Comparison of ENCODE assay signal across 9 cellular contexts in the genomic region with DNA sequence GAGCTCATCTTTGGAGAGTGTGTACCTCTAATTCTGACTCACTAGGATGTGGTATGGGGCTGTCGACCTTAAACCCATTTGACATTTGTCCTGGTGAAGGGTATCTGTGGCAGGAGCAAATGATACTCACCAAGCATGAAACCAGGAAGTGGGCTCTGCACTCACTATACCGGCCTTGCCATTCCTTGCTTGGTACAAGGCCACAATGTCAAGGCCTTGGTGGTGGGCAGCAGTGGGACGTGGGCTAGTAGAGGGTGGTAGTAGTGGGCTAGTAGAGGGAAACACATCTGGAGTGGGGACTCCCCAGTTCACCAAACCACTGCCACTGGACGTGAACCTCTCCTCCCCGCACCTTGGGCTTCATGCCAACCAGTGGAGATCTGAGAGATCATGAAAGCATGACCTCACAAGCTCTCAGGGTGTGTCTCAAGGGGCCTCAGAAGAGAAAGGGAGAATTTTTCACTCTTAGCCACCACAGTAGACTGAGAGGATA. TPM values are rescaled to one million over a fixed set of nuclear protein-coding genes. Genes with fewer than 3 reads are reported as not detected.
DNase-seq lines count a peak whose midpoint lies in the region; ATAC-seq, FAIRE-seq and TF ChIP-seq lines count a peak whose summit lies in the region.
"Had no signal": no experiment of that assay in that cellular context is flagged by ENCODE, and none has a peak within 500 bp of the region (broad histone marks: within the 10 kb centered on the region; RNA-seq: fewer than 3 reads in every experiment).

No MANE protein-coding gene starts in this region.

- no peak for TF ChIP-seq CTCF in PC-9 (conservative IDR thresholded peaks at IDR 0.05)

- H3K36me3 ChIP-seq in PC-9 (ENCODE audit: low read depth) = no peaks in the 10 kb centered on the region

- CTCF ChIA-PET in PC-9 (lab: Charles Lee) = no interaction called here

- H4K20me1 ChIP-seq in PC-9 (ENCODE audit: insufficient read depth) = no peaks in the 10 kb centered on the region

- POLR2A ChIA-PET in PC-9 (lab: Charles Lee; ENCODE audit: unreplicated experiment) = no interaction called here

- no peak for FAIRE-seq in frontal cortex (lab: Jason Lieb, UNC)

- H3K9me3 ChIP-seq in T-helper 17 cell (ENCODE audit: control insufficient read depth, low read length, poor library complexity, severe bottlenecking) (no peaks in the 10 kb centered on the region), PC-9 (ENCODE audit: insufficient read depth, low read depth) (no peaks in the 10 kb centered on the region)

- H3K4me1 ChIP-seq in PC-9 (replicated peaks; ENCODE audit: insufficient read depth) = peaks cover 5% of the 10 kb centered on the region; the same call in 1 of the 2 replicates

- ATAC-seq in HG02884 (IDR thresholded peaks at IDR 0.05; ENCODE audit: unreplicated experiment) = peak; percentile 82
- ATAC-seq in T-helper 17 cell = peak; percentile 42
- peak; percentile 88 to 92 for ATAC-seq in stimulated activated naive B cell treated with anti-CD40 and anti-IgM and Interleukin-4, amounts not matched to agents 10 μg/mL and 1 μg/mL and 100 μg/mL, for 72 hours (replicated peaks)

- no peak overlapping the region for H3K27ac Mint-ChIP-seq in T-helper 17 cell
- H3K27ac Mint-ChIP-seq in stimulated activated naive B cell treated with anti-CD40 and anti-IgM and Interleukin-4, amounts not matched to agents 10 μg/mL and 1 μg/mL and 100 μg/mL, for 72 hours = peak overlapping the region; percentile 93

- peak; percentile 63 for DNase-seq in activated T-cell treated with anti-CD3 and anti-CD28 coated beads for 48 hours (ENCODE audit: low read depth)
- DNase-seq in activated T-cell treated with anti-CD3 and anti-CD28 coated beads for 4 hours = no peak
- no peak for DNase-seq in T-helper 17 cell
- DNase-seq in stimulated activated naive B cell treated with anti-CD40 and anti-IgM and Interleukin-4, amounts not matched to agents 10 μg/mL and 1 μg/mL and 100 μg/mL, for 72 hours = peak; percentile 87
- DNase-seq in PC-9 = no peak
- DNase-seq in NCI-H345 (lab: John Stamatoyannopoulos, UW) = no peak
- DNase-seq in frontal cortex (ENCODE audit: low spot score in 2 of 2) = no peak
- DNase-seq: HCEC 1CT had no signal

- H3K4me1 Mint-ChIP-seq in T-helper 17 cell = peaks cover 14% of the 10 kb centered on the region
- H3K4me1 Mint-ChIP-seq in stimulated activated naive B cell treated with anti-CD40 and anti-IgM and Interleukin-4, amounts not matched to agents 10 μg/mL and 1 μg/mL and 100 μg/mL, for 72 hours = peaks cover 56 to 64% of the 10 kb centered on the region in 2 donors

- no peak overlapping the region for H2AFZ ChIP-seq in PC-9

- no peak overlapping the region for H3K27ac ChIP-seq in PC-9

- H3K36me3 Mint-ChIP-seq in T-helper 17 cell (ENCODE audit: low read depth) = peaks cover 2% of the 10 kb centered on the region
- H3K36me3 Mint-ChIP-seq in stimulated activated naive B cell treated with anti-CD40 and anti-IgM and Interleukin-4, amounts not matched to agents 10 μg/mL and 1 μg/mL and 100 μg/mL, for 72 hours = peaks cover 10 to 38% of the 10 kb centered on the region in 2 donors

- no peak overlapping the region for H3K4me2 ChIP-seq in PC-9

- BruUV-seq in PC-9 (replicated peaks; lab: Mats Ljungman, UMichigan) = no TSS peak

- H3K27me3 Mint-ChIP-seq in T-helper 17 cell = no peaks in the 10 kb centered on the region
- no peaks in the 10 kb centered on the region for H3K27me3 Mint-ChIP-seq in stimulated activated naive B cell treated with anti-CD40 and anti-IgM and Interleukin-4, amounts not matched to agents 10 μg/mL and 1 μg/mL and 100 μg/mL, for 72 hours

- H3F3A ChIP-seq in PC-9 (ENCODE audit: insufficient read depth, low read depth) = no peaks in the 10 kb centered on the region

- H3K9me2 ChIP-seq in PC-9 (ENCODE audit: insufficient read depth) = no peaks in the 10 kb centered on the region

- H3K4me3 Mint-ChIP-seq in T-helper 17 cell = no peak overlapping the region
- H3K4me3 Mint-ChIP-seq in stimulated activated naive B cell treated with anti-CD40 and anti-IgM and Interleukin-4, amounts not matched to agents 10 μg/mL and 1 μg/mL and 100 μg/mL, for 72 hours = peak overlapping the region; percentile 29 to 53

- H3K79me2 ChIP-seq in PC-9 (ENCODE audit: low read depth) = no peaks in the 10 kb centered on the region

- H3K4me3 ChIP-seq in PC-9 = no peak overlapping the region

- no peaks in the 10 kb centered on the region for H3K27me3 ChIP-seq in PC-9 (ENCODE audit: insufficient read depth, low read depth)

- intact Hi-C loops in PC-9 (cut with micrococcal nuclease; ENCODE audit: unreplicated experiment) = loop anchor here (10.0 kb wide), 1 partner anchor 71 kb away; no protein-coding TSS in a partner anchor

- H3K9me3 Mint-ChIP-seq in stimulated activated naive B cell treated with anti-CD40 and anti-IgM and Interleukin-4, amounts not matched to agents 10 μg/mL and 1 μg/mL and 100 μg/mL, for 72 hours = peaks cover 0 to 2% of the 10 kb centered on the region in 2 donors

RNA-seq across cellular contexts. Expression of a gene that starts 11.5 kb away (rescaled TPM):
- total RNA-seq in T-helper 17 cell (10 to 100 TPM in 1 of 2 donors, 1 to 10 TPM in 1; 1.9 to 16.0 TPM), PC-9 (2021) (0.23 and 1.5 TPM in 2 replicates), frontal cortex (0.41 TPM)

Comparison
In these comparisons a context has a peak if more than half of its experiments do, and no peak if none do; other contexts are left out.
1. DNase-seq: peak in activated T-cell treated with anti-CD3 and anti-CD28 coated beads for 48 hours (single experiment) and stimulated activated naive B cell treated with anti-CD40 and anti-IgM and Interleukin-4, amounts not matched to agents 10 μg/mL and 1 μg/mL and 100 μg/mL, for 72 hours (single experiment); none in activated T-cell treated with anti-CD3 and anti-CD28 coated beads for 4 hours (single experiment), T-helper 17 cell (0 of 3), PC-9 (0 of 2), NCI-H345 (single experiment) and frontal cortex (0 of 2).
2. Peak in every context shown above with its lines, with median percentiles within 50 percentile points of each other: ATAC-seq.